Comparison of ENCODE assay signal across 1 cellular context in the genomic region with DNA sequence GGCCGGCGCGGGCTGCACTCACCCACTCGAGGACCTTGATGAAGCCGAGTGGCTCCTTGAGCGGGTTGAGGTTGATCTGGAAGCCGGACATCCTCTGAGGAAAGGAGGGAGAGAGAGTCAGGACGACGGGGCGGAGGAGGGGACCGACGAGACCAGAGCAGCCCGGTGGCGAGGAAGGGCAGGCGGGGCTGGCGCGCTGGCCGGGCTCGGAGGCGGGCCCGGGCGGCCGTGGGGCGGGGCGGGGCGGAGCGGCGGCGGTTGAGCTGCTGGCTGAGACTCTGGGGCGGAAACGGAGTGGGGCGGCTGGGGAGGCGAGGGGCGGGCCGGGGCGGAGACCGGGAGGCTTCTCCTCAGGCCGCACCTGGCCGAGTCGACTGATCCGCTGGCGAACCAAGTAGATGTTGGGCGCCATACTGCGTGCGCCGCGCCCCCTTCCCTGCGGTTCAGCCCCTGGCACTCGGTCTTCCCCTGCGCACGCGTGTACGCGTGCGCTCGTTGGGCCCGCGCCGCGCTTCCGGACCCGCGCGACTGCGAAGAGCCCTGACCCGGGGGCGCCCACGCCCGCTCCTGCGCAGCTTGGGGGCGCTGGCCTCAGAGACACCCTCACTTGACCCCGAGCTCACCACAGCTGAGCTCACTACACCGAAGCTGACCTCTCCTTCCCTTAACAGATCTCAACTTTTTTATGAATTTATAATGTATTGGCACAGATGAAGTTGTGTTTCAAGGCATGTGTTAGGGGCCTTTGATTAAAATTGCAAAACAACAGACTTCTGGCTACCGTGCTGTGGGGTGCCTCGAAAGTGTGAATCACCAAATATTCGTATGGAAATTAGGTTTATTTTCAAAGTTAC.
A peak's percentile ranks its signal among the peaks of the same experiment; 100 is the strongest.
TF ChIP-seq lines count a peak whose summit lies in the region.

A gene (minus strand): TSS at position 195 of the 854 bp plus-strand sequence. CDS start 104 bp downstream, at position 91.

TF ChIP-seq in WTC11, 78 proteins besides CTCF, POLR2A, EP300 and RAD21 (continued from another document and continues in another):
- TF ChIP-seq, protein P1, sequence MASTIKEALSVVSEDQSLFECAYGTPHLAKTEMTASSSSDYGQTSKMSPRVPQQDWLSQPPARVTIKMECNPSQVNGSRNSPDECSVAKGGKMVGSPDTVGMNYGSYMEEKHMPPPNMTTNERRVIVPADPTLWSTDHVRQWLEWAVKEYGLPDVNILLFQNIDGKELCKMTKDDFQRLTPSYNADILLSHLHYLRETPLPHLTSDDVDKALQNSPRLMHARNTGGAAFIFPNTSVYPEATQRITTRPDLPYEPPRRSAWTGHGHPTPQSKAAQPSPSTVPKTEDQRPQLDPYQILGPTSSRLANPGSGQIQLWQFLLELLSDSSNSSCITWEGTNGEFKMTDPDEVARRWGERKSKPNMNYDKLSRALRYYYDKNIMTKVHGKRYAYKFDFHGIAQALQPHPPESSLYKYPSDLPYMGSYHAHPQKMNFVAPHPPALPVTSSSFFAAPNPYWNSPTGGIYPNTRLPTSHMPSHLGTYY (CRISPR knock-in tag; IDR thresholded peaks at IDR 0.05): no peak
- no peak for TF ChIP-seq NR2C2 (CRISPR knock-in tag; IDR thresholded peaks at IDR 0.05)
- TF ChIP-seq GABPB1 (CRISPR knock-in tag; IDR thresholded peaks at IDR 0.05): no peak
- no peak for TF ChIP-seq NFATC4 (CRISPR knock-in tag; IDR thresholded peaks at IDR 0.05)
- TF ChIP-seq, protein P2, sequence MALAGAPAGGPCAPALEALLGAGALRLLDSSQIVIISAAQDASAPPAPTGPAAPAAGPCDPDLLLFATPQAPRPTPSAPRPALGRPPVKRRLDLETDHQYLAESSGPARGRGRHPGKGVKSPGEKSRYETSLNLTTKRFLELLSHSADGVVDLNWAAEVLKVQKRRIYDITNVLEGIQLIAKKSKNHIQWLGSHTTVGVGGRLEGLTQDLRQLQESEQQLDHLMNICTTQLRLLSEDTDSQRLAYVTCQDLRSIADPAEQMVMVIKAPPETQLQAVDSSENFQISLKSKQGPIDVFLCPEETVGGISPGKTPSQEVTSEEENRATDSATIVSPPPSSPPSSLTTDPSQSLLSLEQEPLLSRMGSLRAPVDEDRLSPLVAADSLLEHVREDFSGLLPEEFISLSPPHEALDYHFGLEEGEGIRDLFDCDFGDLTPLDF (CRISPR knock-in tag; IDR thresholded peaks at IDR 0.05): no peak
- TF ChIP-seq, protein P3, sequence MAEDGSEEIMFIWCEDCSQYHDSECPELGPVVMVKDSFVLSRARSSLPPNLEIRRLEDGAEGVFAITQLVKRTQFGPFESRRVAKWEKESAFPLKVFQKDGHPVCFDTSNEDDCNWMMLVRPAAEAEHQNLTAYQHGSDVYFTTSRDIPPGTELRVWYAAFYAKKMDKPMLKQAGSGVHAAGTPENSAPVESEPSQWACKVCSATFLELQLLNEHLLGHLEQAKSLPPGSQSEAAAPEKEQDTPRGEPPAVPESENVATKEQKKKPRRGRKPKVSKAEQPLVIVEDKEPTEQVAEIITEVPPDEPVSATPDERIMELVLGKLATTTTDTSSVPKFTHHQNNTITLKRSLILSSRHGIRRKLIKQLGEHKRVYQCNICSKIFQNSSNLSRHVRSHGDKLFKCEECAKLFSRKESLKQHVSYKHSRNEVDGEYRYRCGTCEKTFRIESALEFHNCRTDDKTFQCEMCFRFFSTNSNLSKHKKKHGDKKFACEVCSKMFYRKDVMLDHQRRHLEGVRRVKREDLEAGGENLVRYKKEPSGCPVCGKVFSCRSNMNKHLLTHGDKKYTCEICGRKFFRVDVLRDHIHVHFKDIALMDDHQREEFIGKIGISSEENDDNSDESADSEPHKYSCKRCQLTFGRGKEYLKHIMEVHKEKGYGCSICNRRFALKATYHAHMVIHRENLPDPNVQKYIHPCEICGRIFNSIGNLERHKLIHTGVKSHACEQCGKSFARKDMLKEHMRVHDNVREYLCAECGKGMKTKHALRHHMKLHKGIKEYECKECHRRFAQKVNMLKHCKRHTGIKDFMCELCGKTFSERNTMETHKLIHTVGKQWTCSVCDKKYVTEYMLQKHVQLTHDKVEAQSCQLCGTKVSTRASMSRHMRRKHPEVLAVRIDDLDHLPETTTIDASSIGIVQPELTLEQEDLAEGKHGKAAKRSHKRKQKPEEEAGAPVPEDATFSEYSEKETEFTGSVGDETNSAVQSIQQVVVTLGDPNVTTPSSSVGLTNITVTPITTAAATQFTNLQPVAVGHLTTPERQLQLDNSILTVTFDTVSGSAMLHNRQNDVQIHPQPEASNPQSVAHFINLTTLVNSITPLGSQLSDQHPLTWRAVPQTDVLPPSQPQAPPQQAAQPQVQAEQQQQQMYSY (CRISPR knock-in tag; IDR thresholded peaks at IDR 0.05): no peak
- TF ChIP-seq ATF1 (CRISPR knock-in tag; IDR thresholded peaks at IDR 0.05): no peak
- TF ChIP-seq ZNF232 (CRISPR knock-in tag; IDR thresholded peaks at IDR 0.05): 0 out of 2 replicates have a peak, but pooled peaks have one; percentile 4
- TF ChIP-seq, protein P4, sequence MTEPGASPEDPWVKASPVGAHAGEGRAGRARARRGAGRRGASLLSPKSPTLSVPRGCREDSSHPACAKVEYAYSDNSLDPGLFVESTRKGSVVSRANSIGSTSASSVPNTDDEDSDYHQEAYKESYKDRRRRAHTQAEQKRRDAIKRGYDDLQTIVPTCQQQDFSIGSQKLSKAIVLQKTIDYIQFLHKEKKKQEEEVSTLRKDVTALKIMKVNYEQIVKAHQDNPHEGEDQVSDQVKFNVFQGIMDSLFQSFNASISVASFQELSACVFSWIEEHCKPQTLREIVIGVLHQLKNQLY (CRISPR knock-in tag; IDR thresholded peaks at IDR 0.05): no peak
- no peak; the same call in 1 of the 2 replicates for TF ChIP-seq ZNF423 (CRISPR knock-in tag; IDR thresholded peaks at IDR 0.05)
- TF ChIP-seq, protein P5, sequence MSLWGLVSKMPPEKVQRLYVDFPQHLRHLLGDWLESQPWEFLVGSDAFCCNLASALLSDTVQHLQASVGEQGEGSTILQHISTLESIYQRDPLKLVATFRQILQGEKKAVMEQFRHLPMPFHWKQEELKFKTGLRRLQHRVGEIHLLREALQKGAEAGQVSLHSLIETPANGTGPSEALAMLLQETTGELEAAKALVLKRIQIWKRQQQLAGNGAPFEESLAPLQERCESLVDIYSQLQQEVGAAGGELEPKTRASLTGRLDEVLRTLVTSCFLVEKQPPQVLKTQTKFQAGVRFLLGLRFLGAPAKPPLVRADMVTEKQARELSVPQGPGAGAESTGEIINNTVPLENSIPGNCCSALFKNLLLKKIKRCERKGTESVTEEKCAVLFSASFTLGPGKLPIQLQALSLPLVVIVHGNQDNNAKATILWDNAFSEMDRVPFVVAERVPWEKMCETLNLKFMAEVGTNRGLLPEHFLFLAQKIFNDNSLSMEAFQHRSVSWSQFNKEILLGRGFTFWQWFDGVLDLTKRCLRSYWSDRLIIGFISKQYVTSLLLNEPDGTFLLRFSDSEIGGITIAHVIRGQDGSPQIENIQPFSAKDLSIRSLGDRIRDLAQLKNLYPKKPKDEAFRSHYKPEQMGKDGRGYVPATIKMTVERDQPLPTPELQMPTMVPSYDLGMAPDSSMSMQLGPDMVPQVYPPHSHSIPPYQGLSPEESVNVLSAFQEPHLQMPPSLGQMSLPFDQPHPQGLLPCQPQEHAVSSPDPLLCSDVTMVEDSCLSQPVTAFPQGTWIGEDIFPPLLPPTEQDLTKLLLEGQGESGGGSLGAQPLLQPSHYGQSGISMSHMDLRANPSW (CRISPR knock-in tag; conservative IDR thresholded peaks at IDR 0.05; ENCODE audit: low read depth): no peak
- TF ChIP-seq, protein P6, sequence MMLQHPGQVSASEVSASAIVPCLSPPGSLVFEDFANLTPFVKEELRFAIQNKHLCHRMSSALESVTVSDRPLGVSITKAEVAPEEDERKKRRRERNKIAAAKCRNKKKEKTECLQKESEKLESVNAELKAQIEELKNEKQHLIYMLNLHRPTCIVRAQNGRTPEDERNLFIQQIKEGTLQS (CRISPR knock-in tag; conservative IDR thresholded peaks at IDR 0.05): no peak
- no peak for TF ChIP-seq CREM (CRISPR knock-in tag; IDR thresholded peaks at IDR 0.05)
- TF ChIP-seq, protein P7, sequence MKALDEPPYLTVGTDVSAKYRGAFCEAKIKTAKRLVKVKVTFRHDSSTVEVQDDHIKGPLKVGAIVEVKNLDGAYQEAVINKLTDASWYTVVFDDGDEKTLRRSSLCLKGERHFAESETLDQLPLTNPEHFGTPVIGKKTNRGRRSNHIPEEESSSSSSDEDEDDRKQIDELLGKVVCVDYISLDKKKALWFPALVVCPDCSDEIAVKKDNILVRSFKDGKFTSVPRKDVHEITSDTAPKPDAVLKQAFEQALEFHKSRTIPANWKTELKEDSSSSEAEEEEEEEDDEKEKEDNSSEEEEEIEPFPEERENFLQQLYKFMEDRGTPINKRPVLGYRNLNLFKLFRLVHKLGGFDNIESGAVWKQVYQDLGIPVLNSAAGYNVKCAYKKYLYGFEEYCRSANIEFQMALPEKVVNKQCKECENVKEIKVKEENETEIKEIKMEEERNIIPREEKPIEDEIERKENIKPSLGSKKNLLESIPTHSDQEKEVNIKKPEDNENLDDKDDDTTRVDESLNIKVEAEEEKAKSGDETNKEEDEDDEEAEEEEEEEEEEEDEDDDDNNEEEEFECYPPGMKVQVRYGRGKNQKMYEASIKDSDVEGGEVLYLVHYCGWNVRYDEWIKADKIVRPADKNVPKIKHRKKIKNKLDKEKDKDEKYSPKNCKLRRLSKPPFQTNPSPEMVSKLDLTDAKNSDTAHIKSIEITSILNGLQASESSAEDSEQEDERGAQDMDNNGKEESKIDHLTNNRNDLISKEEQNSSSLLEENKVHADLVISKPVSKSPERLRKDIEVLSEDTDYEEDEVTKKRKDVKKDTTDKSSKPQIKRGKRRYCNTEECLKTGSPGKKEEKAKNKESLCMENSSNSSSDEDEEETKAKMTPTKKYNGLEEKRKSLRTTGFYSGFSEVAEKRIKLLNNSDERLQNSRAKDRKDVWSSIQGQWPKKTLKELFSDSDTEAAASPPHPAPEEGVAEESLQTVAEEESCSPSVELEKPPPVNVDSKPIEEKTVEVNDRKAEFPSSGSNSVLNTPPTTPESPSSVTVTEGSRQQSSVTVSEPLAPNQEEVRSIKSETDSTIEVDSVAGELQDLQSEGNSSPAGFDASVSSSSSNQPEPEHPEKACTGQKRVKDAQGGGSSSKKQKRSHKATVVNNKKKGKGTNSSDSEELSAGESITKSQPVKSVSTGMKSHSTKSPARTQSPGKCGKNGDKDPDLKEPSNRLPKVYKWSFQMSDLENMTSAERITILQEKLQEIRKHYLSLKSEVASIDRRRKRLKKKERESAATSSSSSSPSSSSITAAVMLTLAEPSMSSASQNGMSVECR (CRISPR knock-in tag; IDR thresholded peaks at IDR 0.05; ENCODE audit: borderline replicate concordance): peak; percentile 35; the same call in 1 of the 2 replicates
- TF ChIP-seq, protein P8, sequence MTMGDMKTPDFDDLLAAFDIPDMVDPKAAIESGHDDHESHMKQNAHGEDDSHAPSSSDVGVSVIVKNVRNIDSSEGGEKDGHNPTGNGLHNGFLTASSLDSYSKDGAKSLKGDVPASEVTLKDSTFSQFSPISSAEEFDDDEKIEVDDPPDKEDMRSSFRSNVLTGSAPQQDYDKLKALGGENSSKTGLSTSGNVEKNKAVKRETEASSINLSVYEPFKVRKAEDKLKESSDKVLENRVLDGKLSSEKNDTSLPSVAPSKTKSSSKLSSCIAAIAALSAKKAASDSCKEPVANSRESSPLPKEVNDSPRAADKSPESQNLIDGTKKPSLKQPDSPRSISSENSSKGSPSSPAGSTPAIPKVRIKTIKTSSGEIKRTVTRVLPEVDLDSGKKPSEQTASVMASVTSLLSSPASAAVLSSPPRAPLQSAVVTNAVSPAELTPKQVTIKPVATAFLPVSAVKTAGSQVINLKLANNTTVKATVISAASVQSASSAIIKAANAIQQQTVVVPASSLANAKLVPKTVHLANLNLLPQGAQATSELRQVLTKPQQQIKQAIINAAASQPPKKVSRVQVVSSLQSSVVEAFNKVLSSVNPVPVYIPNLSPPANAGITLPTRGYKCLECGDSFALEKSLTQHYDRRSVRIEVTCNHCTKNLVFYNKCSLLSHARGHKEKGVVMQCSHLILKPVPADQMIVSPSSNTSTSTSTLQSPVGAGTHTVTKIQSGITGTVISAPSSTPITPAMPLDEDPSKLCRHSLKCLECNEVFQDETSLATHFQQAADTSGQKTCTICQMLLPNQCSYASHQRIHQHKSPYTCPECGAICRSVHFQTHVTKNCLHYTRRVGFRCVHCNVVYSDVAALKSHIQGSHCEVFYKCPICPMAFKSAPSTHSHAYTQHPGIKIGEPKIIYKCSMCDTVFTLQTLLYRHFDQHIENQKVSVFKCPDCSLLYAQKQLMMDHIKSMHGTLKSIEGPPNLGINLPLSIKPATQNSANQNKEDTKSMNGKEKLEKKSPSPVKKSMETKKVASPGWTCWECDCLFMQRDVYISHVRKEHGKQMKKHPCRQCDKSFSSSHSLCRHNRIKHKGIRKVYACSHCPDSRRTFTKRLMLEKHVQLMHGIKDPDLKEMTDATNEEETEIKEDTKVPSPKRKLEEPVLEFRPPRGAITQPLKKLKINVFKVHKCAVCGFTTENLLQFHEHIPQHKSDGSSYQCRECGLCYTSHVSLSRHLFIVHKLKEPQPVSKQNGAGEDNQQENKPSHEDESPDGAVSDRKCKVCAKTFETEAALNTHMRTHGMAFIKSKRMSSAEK (CRISPR knock-in tag; IDR thresholded peaks at IDR 0.05; ENCODE audit: borderline replicate concordance): no peak
- peak; percentile 98 for TF ChIP-seq SP1 (CRISPR knock-in tag; conservative IDR thresholded peaks at IDR 0.05)
- no peak for TF ChIP-seq CREB1 (CRISPR knock-in tag; IDR thresholded peaks at IDR 0.05)
- TF ChIP-seq EMX1 (CRISPR knock-in tag; IDR thresholded peaks at IDR 0.05): no peak
- TF ChIP-seq, protein P9, sequence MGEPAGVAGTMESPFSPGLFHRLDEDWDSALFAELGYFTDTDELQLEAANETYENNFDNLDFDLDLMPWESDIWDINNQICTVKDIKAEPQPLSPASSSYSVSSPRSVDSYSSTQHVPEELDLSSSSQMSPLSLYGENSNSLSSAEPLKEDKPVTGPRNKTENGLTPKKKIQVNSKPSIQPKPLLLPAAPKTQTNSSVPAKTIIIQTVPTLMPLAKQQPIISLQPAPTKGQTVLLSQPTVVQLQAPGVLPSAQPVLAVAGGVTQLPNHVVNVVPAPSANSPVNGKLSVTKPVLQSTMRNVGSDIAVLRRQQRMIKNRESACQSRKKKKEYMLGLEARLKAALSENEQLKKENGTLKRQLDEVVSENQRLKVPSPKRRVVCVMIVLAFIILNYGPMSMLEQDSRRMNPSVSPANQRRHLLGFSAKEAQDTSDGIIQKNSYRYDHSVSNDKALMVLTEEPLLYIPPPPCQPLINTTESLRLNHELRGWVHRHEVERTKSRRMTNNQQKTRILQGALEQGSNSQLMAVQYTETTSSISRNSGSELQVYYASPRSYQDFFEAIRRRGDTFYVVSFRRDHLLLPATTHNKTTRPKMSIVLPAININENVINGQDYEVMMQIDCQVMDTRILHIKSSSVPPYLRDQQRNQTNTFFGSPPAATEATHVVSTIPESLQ (CRISPR knock-in tag; IDR thresholded peaks at IDR 0.05): no peak
- no peak for TF ChIP-seq ELF4 (CRISPR knock-in tag; IDR thresholded peaks at IDR 0.05; ENCODE audit: low read depth)
- TF ChIP-seq, protein P10, sequence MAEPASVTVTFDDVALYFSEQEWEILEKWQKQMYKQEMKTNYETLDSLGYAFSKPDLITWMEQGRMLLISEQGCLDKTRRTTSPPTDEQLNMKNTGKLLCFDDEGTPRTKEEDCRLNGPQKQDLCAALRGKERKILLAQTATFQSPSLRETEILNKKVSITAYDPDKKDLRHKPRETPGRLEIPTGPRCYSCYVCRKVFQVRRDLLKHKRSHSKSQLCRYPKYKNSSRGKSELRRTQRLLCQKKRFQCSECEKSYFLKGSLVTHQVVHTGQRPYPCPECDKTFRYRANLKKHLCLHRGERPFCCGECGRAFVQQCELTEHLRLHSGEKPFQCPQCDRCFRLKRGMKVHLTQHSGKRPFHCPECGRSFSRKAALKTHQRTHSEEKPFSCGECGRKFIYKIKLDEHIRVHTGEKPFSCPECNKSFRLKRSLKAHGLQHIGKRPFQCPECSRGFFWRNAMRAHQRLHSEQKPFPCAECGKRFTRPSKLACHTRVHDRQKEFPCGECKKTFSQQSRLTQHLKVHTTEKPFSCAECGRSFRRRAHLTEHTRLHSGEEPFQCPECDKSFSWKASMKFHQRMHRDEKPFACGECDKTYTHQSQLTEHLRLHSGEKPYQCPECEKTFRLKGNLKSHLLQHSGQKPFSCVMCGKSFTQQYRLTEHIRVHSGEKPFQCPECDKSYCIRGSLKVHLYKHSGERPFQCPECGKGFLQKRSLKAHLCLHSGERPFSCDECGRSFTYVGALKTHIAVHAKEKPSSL (CRISPR knock-in tag; conservative IDR thresholded peaks at IDR 0.05): no peak
